15 cellular contexts compared by ENCODE assay signal in the genomic region with DNA sequence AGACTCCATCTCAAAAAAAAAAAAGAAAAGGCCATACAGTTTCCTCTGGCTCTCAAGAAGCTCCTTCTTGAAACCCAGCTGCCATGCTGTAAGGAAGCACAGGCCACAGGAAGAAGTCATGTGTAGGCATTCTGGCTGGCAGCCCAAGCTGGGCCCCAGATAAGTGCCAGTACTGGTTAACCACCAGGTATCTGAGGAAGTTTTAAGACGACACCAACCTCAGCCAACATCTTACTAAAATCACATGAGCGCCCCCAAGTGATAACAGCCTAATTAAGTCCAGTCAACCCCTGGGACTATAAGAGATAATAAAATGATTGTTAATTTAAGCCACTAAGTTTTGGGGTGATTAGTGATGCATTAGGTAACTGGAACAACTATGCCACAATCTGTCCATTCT. TPM values are rescaled to one million over a fixed set of nuclear protein-coding genes. Genes with fewer than 3 reads are reported as not detected.
DNase-seq lines count a peak whose midpoint lies in the region; ATAC-seq and TF ChIP-seq lines count a peak whose summit lies in the region.
"Had no signal": no experiment of that assay in that cellular context is flagged by ENCODE, and none has a peak within 500 bp of the region (broad histone marks: within the 10 kb centered on the region; RNA-seq: fewer than 3 reads in every experiment).

No MANE protein-coding gene starts in this region.

- no peak overlapping the region for H4K8ac ChIP-seq in mesendoderm (ENCODE audit: low read depth, low read length)

- H2AK5ac ChIP-seq in mesendoderm (ENCODE audit: low read length) = no peak overlapping the region

- H3K4me1 ChIP-seq in mesendoderm (ENCODE audit: control insufficient read depth, low read depth, low read length) (no peaks in the 10 kb centered on the region), tibial artery (peaks cover 0 to 7% (median 4%) of the 10 kb centered on the region in 4 donors)

- no peak overlapping the region for H2BK15ac ChIP-seq in mesendoderm (replicated peaks; ENCODE audit: low read depth)

- in situ Hi-C loops in KBM-7 (cut with MboI; ENCODE audit: low pct_unique_long_range_greater_than_20kb, low sequenced_read_pairs) = no loop called here

- H3K27me3 ChIP-seq in mesendoderm (ENCODE audit: insufficient read depth, low read length, poor library complexity) (no peaks in the 10 kb centered on the region), tibial artery (no peaks in the 10 kb centered on the region)

- peak; percentile 20 for DNase-seq in KBM-7
- DNase-seq in OCI-M1 (lab: John Stamatoyannopoulos, UW) = peak; percentile 42
- peak; percentile 16 for DNase-seq in mesendoderm
- DNase-seq in tibial artery = no peak
- DNase-seq: DMS53, NCI-H1436 treated with DMSO at 0.1 percent for 48 hours, NCI-H2081, NCI-H510A treated with DMSO at 0.1 percent for 48 hours, NCI-H82, SHP77, T-helper 17 cell had no signal

- no peak overlapping the region for H2BK5ac ChIP-seq in mesendoderm (ENCODE audit: low read length)

- H3K27ac ChIP-seq in mesendoderm (ENCODE audit: low read depth, low read length) = no peak overlapping the region
- H3K27ac ChIP-seq in tibial artery = no peak overlapping the region

- no peak for ATAC-seq in HG03097 (IDR thresholded peaks at IDR 0.05; ENCODE audit: low FRiP score, unreplicated experiment)
- ATAC-seq in HG03469 (IDR thresholded peaks at IDR 0.05; ENCODE audit: unreplicated experiment) = no peak
- ATAC-seq: GM12878, T-helper 17 cell had no signal

- intact Hi-C loops in tibial artery (cut with DNase I; ENCODE audit: low total_unique reads) = no loop called here

- no peaks in the 10 kb centered on the region for H3K9me3 ChIP-seq in tibial artery

- no peak overlapping the region for H3K56ac ChIP-seq in mesendoderm (ENCODE audit: low read length)

- no peak overlapping the region for H3K4ac ChIP-seq in mesendoderm (ENCODE audit: low read depth, low read length)

- TF ChIP-seq CTCF in GM12872 (IDR thresholded peaks at IDR 0.05; ENCODE audit: insufficient read depth, low read depth, low read length) = peak; percentile 3; the same call in 1 of the 3 replicates
- no peak for TF ChIP-seq CTCF in tibial artery (IDR thresholded peaks at IDR 0.05)

- H3K36me3 ChIP-seq in mesendoderm (ENCODE audit: control insufficient read depth, insufficient read depth, low read length) (no peaks in the 10 kb centered on the region), tibial artery (peaks cover 0 to 15% (median 0%) of the 10 kb centered on the region in 3 donors)

- H4K5ac ChIP-seq in mesendoderm (ENCODE audit: low read length) = no peak overlapping the region

- no peak overlapping the region for H3K4me2 ChIP-seq in mesendoderm (ENCODE audit: low read length)

- H3K79me1 ChIP-seq in mesendoderm (ENCODE audit: low read length) = no peaks in the 10 kb centered on the region

- WGBS in mesendoderm (ENCODE audit: extremely low coverage, insufficient coverage, low lambda C conversion rate) = no CpG with 5 or more reads among the region's 2 CpGs

- no peaks in the 10 kb centered on the region for H3K79me2 ChIP-seq in mesendoderm (ENCODE audit: control insufficient read depth, insufficient read depth, low read length)

- H3K23ac ChIP-seq in mesendoderm (ENCODE audit: low read length) = no peak overlapping the region

- no peak overlapping the region for H3K18ac ChIP-seq in mesendoderm (ENCODE audit: low read length)

- H2BK120ac ChIP-seq in mesendoderm (ENCODE audit: low read depth, low read length) = no peak overlapping the region

- no peak overlapping the region for H3K4me3 ChIP-seq in mesendoderm (ENCODE audit: low read length)
- H3K4me3 ChIP-seq in tibial artery = no peak overlapping the region
- H3K4me3 ChIP-seq: GM12878 had no signal

- H3K9ac ChIP-seq in mesendoderm (ENCODE audit: low read length) = no peak overlapping the region

RNA-seq across cellular contexts. Expression of a gene that starts 27.4 kb away (rescaled TPM):
- polyA plus RNA-seq in mesendoderm (2013, experiment 1 of 2) = 97.3 TPM
- polyA plus RNA-seq in mesendoderm (2013, experiment 2 of 2) = 103 TPM

RNA-seq across cellular contexts. Expression of a gene that starts 35.7 kb away (rescaled TPM):
- polyA plus RNA-seq in mesendoderm (2013, experiment 1 of 2) = 17.5 TPM
- 17.5 TPM for polyA plus RNA-seq in mesendoderm (2013, experiment 2 of 2)

RNA-seq across cellular contexts. Expression of a gene that starts 36.0 kb away (rescaled TPM):
- polyA plus RNA-seq in mesendoderm (2013, experiment 1 of 2) = 130 TPM
- 129 TPM for polyA plus RNA-seq in mesendoderm (2013, experiment 2 of 2)

Comparison
In these comparisons a context has a peak if more than half of its experiments do, and no peak if none do; other contexts are left out.
1. DNase-seq: peak in KBM-7 (single experiment), OCI-M1 (single experiment) and mesendoderm (single experiment); none in tibial artery (0 of 2).